In the genomic region with DNA sequence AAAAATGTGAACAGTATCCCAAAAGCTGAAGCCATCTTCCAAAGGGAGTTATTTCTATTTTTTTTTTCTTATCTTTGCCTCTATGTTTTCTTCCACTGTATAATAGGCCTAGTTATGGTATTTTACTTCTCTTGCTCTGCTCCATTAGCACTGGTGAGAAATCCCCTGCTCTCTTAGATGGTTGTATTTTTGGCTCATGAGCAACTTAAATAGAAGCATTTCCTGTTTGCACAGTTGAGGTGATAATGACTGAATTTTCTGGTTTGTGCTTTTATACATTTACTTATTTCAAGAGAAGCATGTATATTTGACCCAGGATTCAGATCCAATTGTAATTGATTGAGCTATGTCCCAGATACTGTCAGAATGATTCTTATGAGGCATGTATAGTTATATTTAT, we compare ENCODE assay signal across 11 cellular contexts.
DNase-seq lines count a peak whose midpoint lies in the region; ATAC-seq and TF ChIP-seq lines count a peak whose summit lies in the region.
"Had no signal": no experiment of that assay in that cellular context is flagged by ENCODE, and none has a peak within 500 bp of the region (broad histone marks: within the 10 kb centered on the region; RNA-seq: fewer than 3 reads in every experiment).

No MANE protein-coding gene starts in this region.

- 0 out of 2 replicates have a peak, but pooled peaks cover 6% of the 10 kb centered on the region for H3F3A ChIP-seq in MM.1S (ENCODE audit: insufficient read depth, low read length)

- H3K36me3 ChIP-seq in MM.1S (replicated peaks; ENCODE audit: insufficient read depth, low read length) (no peaks in the 10 kb centered on the region), esophagus squamous epithelium (no peaks in the 10 kb centered on the region)

- peak overlapping the region; percentile 10; the same call in 1 of the 2 replicates for H2AFZ ChIP-seq in MM.1S (ENCODE audit: low read length)

- peak; percentile 87 for ATAC-seq in GM19395 (IDR thresholded peaks at IDR 0.05; ENCODE audit: unreplicated experiment)
- ATAC-seq in HG02885 (IDR thresholded peaks at IDR 0.05; ENCODE audit: poor library complexity, unreplicated experiment), result peak; percentile 100
- no peak for ATAC-seq in SK-N-SH treated with all-trans-retinoic acid at 6 μM for 48 hours

- H3K4me1 ChIP-seq in MM.1S (ENCODE audit: low read length), result peaks cover 23% of the 10 kb centered on the region
- no peaks in the 10 kb centered on the region for H3K4me1 ChIP-seq in esophagus squamous epithelium

- no peaks in the 10 kb centered on the region for H3K9me3 ChIP-seq in MM.1S (replicated peaks; ENCODE audit: insufficient read depth, low read length)
- peaks cover 0 to 7% (median 0%) of the 10 kb centered on the region in 3 donors for H3K9me3 ChIP-seq in esophagus squamous epithelium

- H3K79me2 ChIP-seq in MM.1S (ENCODE audit: low read length), result no peaks in the 10 kb centered on the region

- H3K9me2 ChIP-seq in MM.1S (replicated peaks; ENCODE audit: insufficient read depth, low read length), result no peaks in the 10 kb centered on the region

- DNase-seq in GM12865 (ENCODE audit: low read depth) (peak; percentile 79), MM.1S (peak; percentile 80), esophagus squamous epithelium (lab: John Stamatoyannopoulos, UW) (no peak), D341Med (ENCODE audit: low spot score) (no peak), NCI-H526 (lab: John Stamatoyannopoulos, UW) (no peak)
- DNase-seq: NCI-H524; stimulated activated CD4-positive, alpha-beta T cell treated with anti-CD3 and anti-CD28 coated beads, Interleukin-15, amount 100 ng/mL, for 24 hours; SW 1271 had no signal

- H3K27me3 ChIP-seq in MM.1S (replicated peaks; ENCODE audit: insufficient read depth, low read length) (no peaks in the 10 kb centered on the region), esophagus squamous epithelium (no peaks in the 10 kb centered on the region)

- TF ChIP-seq POLR2A in esophagus squamous epithelium (IDR thresholded peaks at IDR 0.05), result no peak

- H3K4me3 ChIP-seq in GM12865 (ENCODE audit: low read depth, low read length), result peak overlapping the region; percentile 47
- H3K4me3 ChIP-seq in MM.1S (ENCODE audit: low read length), result 0 out of 2 replicates have a peak overlapping the region, but pooled peaks have one; percentile 4
- H3K4me3 ChIP-seq in esophagus squamous epithelium, result no peak overlapping the region

- H4K20me1 ChIP-seq in MM.1S (ENCODE audit: insufficient read depth, low read length), result no peaks in the 10 kb centered on the region

- peak overlapping the region; percentile 57 for H3K4me2 ChIP-seq in MM.1S (ENCODE audit: low read depth, low read length)

- TF ChIP-seq CTCF in GM12865 (IDR thresholded peaks at IDR 0.05; ENCODE audit: insufficient read depth, low read depth, low read length, missing control alignments) (no peak), MM.1S (IDR thresholded peaks at IDR 0.05; ENCODE audit: low read length) (no peak), esophagus squamous epithelium (IDR thresholded peaks at IDR 0.05) (no peak)

- H3K27ac ChIP-seq in MM.1S (ENCODE audit: low read length) (peak overlapping the region; percentile 45; the same call in 1 of the 2 replicates), esophagus squamous epithelium (no peak overlapping the region)

- H3K9ac ChIP-seq in MM.1S (ENCODE audit: low read length), result no peak overlapping the region

- intact Hi-C loops in esophagus squamous epithelium (cut with DNase I), result no loop called here

TF ChIP-seq in SK-N-SH treated with all-trans-retinoic acid at 6 μM for 48 hours, 23 proteins besides CTCF, POLR2A, EP300 and RAD21:
- TF ChIP-seq OSR1 (CRISPR knock-in tag; IDR thresholded peaks at IDR 0.05) (no peak), ESRRG (CRISPR knock-in tag; IDR thresholded peaks at IDR 0.05) (no peak), ARNTL (CRISPR knock-in tag; IDR thresholded peaks at IDR 0.05; ENCODE audit: borderline replicate concordance, low read depth) (no peak), TCF4 (CRISPR knock-in tag; IDR thresholded peaks at IDR 0.05; ENCODE audit: borderline replicate concordance) (no peak), BACH2 (CRISPR knock-in tag; IDR thresholded peaks at IDR 0.05; ENCODE audit: borderline replicate concordance) (no peak)
- TF ChIP-seq, protein P1, sequence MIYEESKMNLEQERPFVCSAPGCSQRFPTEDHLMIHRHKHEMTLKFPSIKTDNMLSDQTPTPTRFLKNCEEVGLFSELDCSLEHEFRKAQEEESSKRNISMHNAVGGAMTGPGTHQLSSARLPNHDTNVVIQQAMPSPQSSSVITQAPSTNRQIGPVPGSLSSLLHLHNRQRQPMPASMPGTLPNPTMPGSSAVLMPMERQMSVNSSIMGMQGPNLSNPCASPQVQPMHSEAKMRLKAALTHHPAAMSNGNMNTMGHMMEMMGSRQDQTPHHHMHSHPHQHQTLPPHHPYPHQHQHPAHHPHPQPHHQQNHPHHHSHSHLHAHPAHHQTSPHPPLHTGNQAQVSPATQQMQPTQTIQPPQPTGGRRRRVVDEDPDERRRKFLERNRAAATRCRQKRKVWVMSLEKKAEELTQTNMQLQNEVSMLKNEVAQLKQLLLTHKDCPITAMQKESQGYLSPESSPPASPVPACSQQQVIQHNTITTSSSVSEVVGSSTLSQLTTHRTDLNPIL (CRISPR knock-in tag; IDR thresholded peaks at IDR 0.05; ENCODE audit: low read depth), result no peak

Comparison
In these comparisons a context has a peak if more than half of its experiments do, and no peak if none do; other contexts are left out.
1. DNase-seq: peak in GM12865 (single experiment) and MM.1S (single experiment); none in esophagus squamous epithelium (single experiment), D341Med (single experiment) and NCI-H526 (0 of 2).
2. H3K4me3 ChIP-seq: peak in GM12865 (single experiment) and MM.1S (single experiment); none in esophagus squamous epithelium (0 of 4).